1 cellular context compared by ENCODE assay signal in genomic region chr12:54379401-54380201, GRCh38.
A peak's percentile ranks its signal among the peaks of the same experiment; 100 is the strongest.
TF ChIP-seq lines count a peak whose summit lies in the region.

No MANE protein-coding gene starts in this region.

TF ChIP-seq in HepG2, 621 proteins besides CTCF, POLR2A, EP300 and RAD21 (continued from another document and continues in another):
- TF ChIP-seq PRDM4 (CRISPR knock-in tag; IDR thresholded peaks at IDR 0.05; ENCODE audit: borderline replicate concordance) (no peak), ZNF501 (CRISPR knock-in tag; IDR thresholded peaks at IDR 0.05) (0 out of 2 replicates have a peak, but pooled peaks have one; percentile 31), HNRNPUL1 (IDR thresholded peaks at IDR 0.05; ENCODE audit: low read depth, low read length) (no peak), JUN (CRISPR knock-in tag; IDR thresholded peaks at IDR 0.05) (no peak), ZNF530 (CRISPR knock-in tag; IDR thresholded peaks at IDR 0.05; ENCODE audit: low read depth) (no peak), ZC3H4 (CRISPR knock-in tag; IDR thresholded peaks at IDR 0.05; ENCODE audit: borderline replicate concordance) (peak; percentile 67; the same call in 1 of the 2 replicates), ZNF451 (CRISPR knock-in tag; IDR thresholded peaks at IDR 0.05) (no peak), RFX3 (CRISPR knock-in tag; IDR thresholded peaks at IDR 0.05) (no peak), AFF4 (CRISPR knock-in tag; IDR thresholded peaks at IDR 0.05) (no peak), SCMH1 (CRISPR knock-in tag; IDR thresholded peaks at IDR 0.05; ENCODE audit: borderline replicate concordance) (no peak), ZMYM3 (CRISPR knock-in tag; IDR thresholded peaks at IDR 0.05) (peak; percentile 60; the same call in 1 of the 2 replicates), ZNF460 (CRISPR knock-in tag; IDR thresholded peaks at IDR 0.05; ENCODE audit: borderline replicate concordance) (no peak), E2F2 (CRISPR knock-in tag; IDR thresholded peaks at IDR 0.05; ENCODE audit: borderline replicate concordance) (no peak), RXRA (CRISPR knock-in tag; IDR thresholded peaks at IDR 0.05) (peak; percentile 66), PHF8 (CRISPR knock-in tag; IDR thresholded peaks at IDR 0.05) (peak; percentile 40; the same call in 1 of the 2 replicates), HNRNPH1 (optimal IDR thresholded peaks at IDR 0.05; ENCODE audit: low read depth, low read length) (no peak), ZKSCAN5 (CRISPR knock-in tag; IDR thresholded peaks at IDR 0.05) (no peak), ZBTB20 (CRISPR knock-in tag; IDR thresholded peaks at IDR 0.05; ENCODE audit: borderline replicate concordance, low read depth) (peak; percentile 56; the same call in 1 of the 2 replicates), ESRRA (CRISPR knock-in tag; IDR thresholded peaks at IDR 0.05; ENCODE audit: low read depth) (no peak), DZIP1 (CRISPR knock-in tag; IDR thresholded peaks at IDR 0.05) (no peak), NFKB2 (CRISPR knock-in tag; IDR thresholded peaks at IDR 0.05; ENCODE audit: borderline replicate concordance) (no peak), TAF1 (CRISPR knock-in tag; IDR thresholded peaks at IDR 0.05) (no peak), PLRG1 (conservative IDR thresholded peaks at IDR 0.05) (no peak), MBNL3 (CRISPR knock-in tag; conservative IDR thresholded peaks at IDR 0.05) (no peak), ZNF720 (CRISPR knock-in tag; IDR thresholded peaks at IDR 0.05) (no peak), ZNF430 (CRISPR knock-in tag; IDR thresholded peaks at IDR 0.05) (no peak), ZNF281 (CRISPR knock-in tag; IDR thresholded peaks at IDR 0.05; ENCODE audit: borderline replicate concordance) (no peak), HMGXB4 (CRISPR knock-in tag; IDR thresholded peaks at IDR 0.05; ENCODE audit: borderline replicate concordance in 1 of 2, low read depth in 1 of 2) (peak; percentile 96), ZNF44 (CRISPR knock-in tag; IDR thresholded peaks at IDR 0.05) (no peak), CBFB (CRISPR knock-in tag; IDR thresholded peaks at IDR 0.05) (peak; percentile 43; the same call in 1 of the 2 replicates), ELF3 (CRISPR knock-in tag; IDR thresholded peaks at IDR 0.05) (no peak), CHCHD3 (CRISPR knock-in tag; IDR thresholded peaks at IDR 0.05) (no peak), FOXA1 (IDR thresholded peaks at IDR 0.05) (no peak), FOXA1 (CRISPR knock-in tag; IDR thresholded peaks at IDR 0.05) (no peak), ARNT (IDR thresholded peaks at IDR 0.05) (no peak), SALL2 (CRISPR knock-in tag; IDR thresholded peaks at IDR 0.05) (no peak), ARHGAP35 (CRISPR knock-in tag; IDR thresholded peaks at IDR 0.05; ENCODE audit: borderline replicate concordance) (0 out of 2 replicates have a peak, but pooled peaks have one; percentile 58), ZBTB43 (CRISPR knock-in tag; conservative IDR thresholded peaks at IDR 0.05) (no peak), POGK (CRISPR knock-in tag; conservative IDR thresholded peaks at IDR 0.05) (0 out of 2 replicates have a peak, but pooled peaks have one; percentile 35), ZNF556 (CRISPR knock-in tag; IDR thresholded peaks at IDR 0.05; ENCODE audit: borderline replicate concordance) (peak; percentile 78; the same call in 1 of the 2 replicates), ZNF589 (CRISPR knock-in tag; conservative IDR thresholded peaks at IDR 0.05) (no peak), ZNF558 (CRISPR knock-in tag; IDR thresholded peaks at IDR 0.05; ENCODE audit: borderline replicate concordance) (peak; percentile 59; the same call in 1 of the 2 replicates), ARID2 (CRISPR knock-in tag; IDR thresholded peaks at IDR 0.05; ENCODE audit: borderline replicate concordance) (no peak), GLI4 (CRISPR knock-in tag; IDR thresholded peaks at IDR 0.05; ENCODE audit: borderline replicate concordance) (no peak)
